In genomic region chr4:47217884-47218283, GRCh38 we compare ENCODE assay signal across 9 cellular contexts.
"Had no signal": no experiment of that assay in that cellular context is flagged by ENCODE, and none has a peak within 500 bp of the region (broad histone marks: within the 10 kb centered on the region; RNA-seq: fewer than 3 reads in every experiment).

No MANE protein-coding gene starts in this region.

- DNase-seq: GM23248, GOT3, H7, HFFc6 had no signal

- H3K27ac ChIP-seq: GM23248, HL-60 had no signal

- H3K27ac Mint-ChIP-seq: HFFc6 had no signal

- H3K4me3 ChIP-seq: GM23248, HAP-1, K562 had no signal

- ATAC-seq: HCT116, HepG2, K562 had no signal

- H3K9me3 ChIP-seq: HAP-1 had no signal

- H2AFZ ChIP-seq: GM23248 had no signal

- H3K9ac ChIP-seq: GM23248 had no signal

- H3K4me3 Mint-ChIP-seq: HFFc6 had no signal

- H3K36me3 ChIP-seq: HAP-1 had no signal
